ENCODE assay signal across 22 cellular contexts in genomic region chr5:125321654-125322053, GRCh38.
DNase-seq lines count a peak whose midpoint lies in the region; ATAC-seq and TF ChIP-seq lines count a peak whose summit lies in the region.
"Had no signal": no experiment of that assay in that cellular context is flagged by ENCODE, and none has a peak within 500 bp of the region (broad histone marks: within the 10 kb centered on the region; RNA-seq: fewer than 3 reads in every experiment).

No MANE protein-coding gene starts in this region.

- no peaks in the 10 kb centered on the region for H3K36me3 ChIP-seq in upper lobe of left lung
- H3K36me3 ChIP-seq: BE2C, BLaER1 had no signal

- in situ Hi-C loops in GM13976 (cut with MboI; ENCODE audit: low sequenced_read_pairs, unreplicated experiment) = no loop called here

- no peaks in the 10 kb centered on the region for H3K27me3 ChIP-seq in upper lobe of left lung
- H3K27me3 ChIP-seq: BE2C, BLaER1 had no signal

- no peak overlapping the region for H3K27ac ChIP-seq in upper lobe of left lung
- H3K27ac ChIP-seq: BLaER1 had no signal

- TF ChIP-seq EP300 in upper lobe of left lung (IDR thresholded peaks at IDR 0.05) = no peak

- WGBS in upper lobe of left lung, 2 donors = 83 to 89% methylated on average over 1 of the region's 1 CpG

- DNase-seq in LNCaP clone FGC (ENCODE audit: low read depth) (peak; percentile 61), neural crest cell (ENCODE audit: low read depth, low spot score) (no peak), GF-D8 (lab: John Stamatoyannopoulos, UW) (no peak), upper lobe of left lung (no peak), GM13976 (ENCODE audit: low spot score) (no peak)
- DNase-seq: 8988T; ACHN; BE2C; C1 segment of cervical spinal cord; CD4-positive, alpha-beta memory T cell; CD4-positive, CD25-positive, alpha-beta regulatory T cell; CD8-positive, alpha-beta memory T cell; COR-L47; DMS 273 treated with DMSO at 0.1 percent for 48 hours; DMS153; DMS53; DMS79; DND-41; EL; GDM1 had no signal

- H3K4me3 Mint-ChIP-seq in neural crest cell = no peak overlapping the region
- H3K4me3 Mint-ChIP-seq: CD14-positive monocyte; CD4-positive, alpha-beta memory T cell; CD4-positive, CD25-positive, alpha-beta regulatory T cell; CD8-positive, alpha-beta memory T cell had no signal

- no peak overlapping the region for H3K4me3 ChIP-seq in LNCaP clone FGC (ENCODE audit: low read depth, low read length)
- no peak overlapping the region for H3K4me3 ChIP-seq in upper lobe of left lung
- H3K4me3 ChIP-seq: BLaER1 had no signal

- peaks cover 0 to 10% (median 3%) of the 10 kb centered on the region in 4 donors for H3K4me1 ChIP-seq in upper lobe of left lung

- no peaks in the 10 kb centered on the region for H3K27me3 Mint-ChIP-seq in neural crest cell (ENCODE audit: low read depth)
- H3K27me3 Mint-ChIP-seq: CD4-positive, alpha-beta memory T cell; CD4-positive, CD25-positive, alpha-beta regulatory T cell; CD8-positive, alpha-beta memory T cell had no signal

- H3K27ac Mint-ChIP-seq in neural crest cell (ENCODE audit: unreplicated experiment) = peak overlapping the region; percentile 72
- H3K27ac Mint-ChIP-seq: CD14-positive monocyte; CD4-positive, alpha-beta memory T cell; CD4-positive, CD25-positive, alpha-beta regulatory T cell had no signal

- TF ChIP-seq CTCF in LNCaP clone FGC (IDR thresholded peaks at IDR 0.05; ENCODE audit: control insufficient read depth, extremely low read depth, insufficient read depth) (no peak), neural crest cell (conservative IDR thresholded peaks at IDR 0.05) (no peak), upper lobe of left lung (IDR thresholded peaks at IDR 0.05) (no peak), GM13976 (IDR thresholded peaks at IDR 0.05; ENCODE audit: borderline replicate concordance, control extremely low read depth, extremely low read depth, insufficient read depth, missing control alignments) (no peak)

- H3K9me3 ChIP-seq in upper lobe of left lung = no peaks in the 10 kb centered on the region
- H3K9me3 ChIP-seq: BE2C, BLaER1 had no signal

- peaks cover 61% of the 10 kb centered on the region for H3K4me1 Mint-ChIP-seq in neural crest cell
- H3K4me1 Mint-ChIP-seq: CD14-positive monocyte; CD4-positive, alpha-beta memory T cell; CD4-positive, CD25-positive, alpha-beta regulatory T cell; CD8-positive, alpha-beta memory T cell had no signal

- ATAC-seq in upper lobe of left lung (ENCODE audit: low FRiP score in 2 of 2) = no peak

- peaks cover 6% of the 10 kb centered on the region for H3K9me3 Mint-ChIP-seq in neural crest cell

- peaks cover 5% of the 10 kb centered on the region for H3K36me3 Mint-ChIP-seq in neural crest cell (ENCODE audit: low read depth)
- H3K36me3 Mint-ChIP-seq: CD14-positive monocyte; CD4-positive, alpha-beta memory T cell; CD4-positive, CD25-positive, alpha-beta regulatory T cell; CD8-positive, alpha-beta memory T cell had no signal

- TF ChIP-seq POLR2A in upper lobe of left lung (IDR thresholded peaks at IDR 0.05) = no peak
